In genomic region chr6:73743556-73743955, GRCh38 we compare ENCODE assay signal across 24 cellular contexts. TPM values are rescaled to one million over a fixed set of nuclear protein-coding genes. Genes with fewer than 3 reads are reported as not detected.
DNase-seq lines count a peak whose midpoint lies in the region; ATAC-seq and TF ChIP-seq lines count a peak whose summit lies in the region.
"Had no signal": no experiment of that assay in that cellular context is flagged by ENCODE, and none has a peak within 500 bp of the region (broad histone marks: within the 10 kb centered on the region; RNA-seq: fewer than 3 reads in every experiment).

No MANE protein-coding gene starts in this region.

- H3K9me3 Mint-ChIP-seq in neural progenitor cell, result no peaks in the 10 kb centered on the region
- H3K9me3 Mint-ChIP-seq in activated T-cell treated with anti-CD3 and anti-CD28 coated beads, Interleukin-2, amount 50 U/mL, for 72 hours, result no peaks in the 10 kb centered on the region
- H3K9me3 Mint-ChIP-seq: CD8-positive, alpha-beta T cell had no signal

- no peak overlapping the region for H3K4me3 ChIP-seq in AG10803 (ENCODE audit: low read length)
- no peak overlapping the region for H3K4me3 ChIP-seq in neural progenitor cell
- no peak overlapping the region for H3K4me3 ChIP-seq in lower leg skin (ENCODE audit: low read depth, poor library complexity, severe bottlenecking)
- H3K4me3 ChIP-seq: Peyer's patch, SJCRH30 had no signal

- H3K27ac Mint-ChIP-seq in neural progenitor cell, result no peak overlapping the region
- H3K27ac Mint-ChIP-seq in activated T-cell treated with anti-CD3 and anti-CD28 coated beads, Interleukin-2, amount 50 U/mL, for 72 hours, result no peak overlapping the region
- H3K27ac Mint-ChIP-seq: CD8-positive, alpha-beta T cell had no signal

- H3K36me3 ChIP-seq in neural progenitor cell, result no peaks in the 10 kb centered on the region
- H3K36me3 ChIP-seq: Peyer's patch, SJCRH30 had no signal

- no peak overlapping the region for H3K4me3 Mint-ChIP-seq in neural progenitor cell
- no peak overlapping the region for H3K4me3 Mint-ChIP-seq in activated T-cell treated with anti-CD3 and anti-CD28 coated beads, Interleukin-2, amount 50 U/mL, for 72 hours
- H3K4me3 Mint-ChIP-seq: CD8-positive, alpha-beta T cell had no signal

- H3K79me2 ChIP-seq in neural progenitor cell (ENCODE audit: low read depth), result no peaks in the 10 kb centered on the region

- H3K9me3 ChIP-seq in neural progenitor cell (ENCODE audit: low read depth), result no peaks in the 10 kb centered on the region
- H3K9me3 ChIP-seq: Peyer's patch, SJCRH30 had no signal

- no peak for ATAC-seq in activated T-cell treated with anti-CD3 and anti-CD28 coated beads, Interleukin-2, amount 50 U/mL, for 72 hours (replicated peaks in 1 of 2)
- ATAC-seq: CD8-positive, alpha-beta T cell had no signal

- H3K4me1 ChIP-seq in neural progenitor cell, result no peaks in the 10 kb centered on the region
- H3K4me1 ChIP-seq: Peyer's patch, SJCRH30 had no signal

- H3K36me3 Mint-ChIP-seq in neural progenitor cell, result no peaks in the 10 kb centered on the region
- peaks cover 0 to 1% of the 10 kb centered on the region in 2 donors for H3K36me3 Mint-ChIP-seq in activated T-cell treated with anti-CD3 and anti-CD28 coated beads, Interleukin-2, amount 50 U/mL, for 72 hours (ENCODE audit: insufficient read depth in 2 of 2)
- H3K36me3 Mint-ChIP-seq: CD8-positive, alpha-beta T cell had no signal

- H2AFZ ChIP-seq in neural progenitor cell (replicated peaks), result peak overlapping the region; percentile 40

- TF ChIP-seq CTCF in AG10803 (conservative IDR thresholded peaks at IDR 0.05; ENCODE audit: low read length) (no peak), neural progenitor cell (IDR thresholded peaks at IDR 0.05) (no peak), lower leg skin (IDR thresholded peaks at IDR 0.05) (no peak)

- TF ChIP-seq POLR2A in lower leg skin (IDR thresholded peaks at IDR 0.05), result no peak

- intact Hi-C loops in lower leg skin (cut with DNase I; ENCODE audit: low total_unique reads), result no loop called here

- no peaks in the 10 kb centered on the region for H3K4me1 Mint-ChIP-seq in neural progenitor cell
- no peaks in the 10 kb centered on the region for H3K4me1 Mint-ChIP-seq in activated T-cell treated with anti-CD3 and anti-CD28 coated beads, Interleukin-2, amount 50 U/mL, for 72 hours (ENCODE audit: low read depth)

- DNase-seq in AG10803 (ENCODE audit: low read depth), result peak; percentile 57
- DNase-seq in SK-MEL-5 (ENCODE audit: low read depth, low spot score), result peak; percentile 47
- peak; percentile 47 for DNase-seq in fibroblast of peridontal ligament (ENCODE audit: extremely low read depth)
- no peak for DNase-seq in neural progenitor cell (ENCODE audit: low spot score)
- no peak for DNase-seq in activated T-cell treated with anti-CD3 and anti-CD28 coated beads, Interleukin-2, amount 50 U/mL, for 72 hours
- DNase-seq in SW480 (ENCODE audit: low spot score), result no peak
- DNase-seq in lower leg skin (ENCODE audit: low spot score in 2 of 2), result no peak
- DNase-seq: 8988T; AML-193; C1 segment of cervical spinal cord; CD8-positive, alpha-beta T cell; GOT3; HCEC 1CT; KG1; NCI-H146; NCI-H2081; NCI-H2171; NCI-H345; NCI-H524; NCI-H774; Peyer's patch; SJCRH30 had no signal

- no peak overlapping the region for H3K27ac ChIP-seq in neural progenitor cell
- H3K27ac ChIP-seq: HL-60, Peyer's patch, SJCRH30 had no signal

- H3K27me3 ChIP-seq in neural progenitor cell, result no peaks in the 10 kb centered on the region
- H3K27me3 ChIP-seq: Peyer's patch, SJCRH30 had no signal

- H3K27me3 Mint-ChIP-seq in neural progenitor cell (ENCODE audit: insufficient read depth, low read depth), result no peaks in the 10 kb centered on the region
- H3K27me3 Mint-ChIP-seq in activated T-cell treated with anti-CD3 and anti-CD28 coated beads, Interleukin-2, amount 50 U/mL, for 72 hours (ENCODE audit: low read depth), result no peaks in the 10 kb centered on the region

- no peaks in the 10 kb centered on the region for H4K20me1 ChIP-seq in neural progenitor cell (ENCODE audit: low read depth)

- no peaks in the 10 kb centered on the region for H3F3A ChIP-seq in neural progenitor cell (ENCODE audit: low read depth)

- no peak overlapping the region for H3K4me2 ChIP-seq in neural progenitor cell

- in situ Hi-C loops in SK-MEL-5 (cut with HindIII; ENCODE audit: low pct_unique_long_range_greater_than_20kb, low sequenced_read_pairs), result no loop called here

- 77 to 82% methylated on average over 3 of the region's 3 CpGs for WGBS in lower leg skin, 2 donors

- no peak overlapping the region for H3K9ac ChIP-seq in neural progenitor cell

RNA-seq across cellular contexts. Expression of gene CD109, which starts 47.6 kb away (rescaled TPM):
- total RNA-seq in SK-MEL-5 (2014; rRNA removed; shearing (Covaris generic)), result 53.1 and 55.9 TPM in 2 replicates
- 57.7 and 79.6 TPM in 2 replicates for polyA plus RNA-seq in SK-MEL-5 (2015; cell fraction: cytosol; rRNA removed)
- polyA plus RNA-seq in SK-MEL-5 (2015; cell fraction: nucleus; rRNA removed), result 28.4 and 30.0 TPM in 2 replicates
- total RNA-seq in neural progenitor cell (ENCODE audit: low replicate concordance) (1.2 and 1.3 TPM in 2 replicates), lower leg skin (10 to 100 TPM; 26.1 to 51.7 (median 33.3) TPM)
- 10 to 100 TPM; 14.9 to 21.6 TPM for total RNA-seq in activated T-cell treated with anti-CD3 and anti-CD28 coated beads, Interleukin-2, amount 50 U/mL, for 72 hours
- total RNA-seq: HT-29 had no signal

Comparison
In these comparisons a context has a peak if more than half of its experiments do, and no peak if none do; other contexts are left out.
1. DNase-seq: peak in AG10803 (single experiment), SK-MEL-5 (single experiment) and fibroblast of peridontal ligament (single experiment); none in neural progenitor cell (single experiment), activated T-cell treated with anti-CD3 and anti-CD28 coated beads, Interleukin-2, amount 50 U/mL, for 72 hours (0 of 2), SW480 (single experiment) and lower leg skin (0 of 2).